Comparison of ENCODE assay signal across 8 cellular contexts in genomic region chr2:69902213-69902922, GRCh38. TPM values are rescaled to one million over a fixed set of nuclear protein-coding genes. Genes with fewer than 3 reads are reported as not detected.
DNase-seq lines count a peak whose midpoint lies in the region; ATAC-seq and TF ChIP-seq lines count a peak whose summit lies in the region.

No MANE protein-coding gene starts in this region.

- no peak overlapping the region for H3K4me3 ChIP-seq in upper lobe of left lung

- no peaks in the 10 kb centered on the region for H3K27me3 ChIP-seq in upper lobe of left lung

- H3K4me3 Mint-ChIP-seq in activated naive CD4-positive, alpha-beta T cell treated with anti-CD3 and anti-CD28 coated beads, Interleukin-2, amount 10 ng/mL, durations not matched to agents 7 days and 5 days = peak overlapping the region; percentile 72
- H3K4me3 Mint-ChIP-seq in T-helper 2 cell treated with Interferon-gamma antibody and Interleukin-4, amounts not matched to agents 5 μg/mL and 100 μg/mL, for 36 hours = peak overlapping the region; percentile 94

- peaks cover 43% of the 10 kb centered on the region for H3K4me1 Mint-ChIP-seq in activated naive CD4-positive, alpha-beta T cell treated with anti-CD3 and anti-CD28 coated beads, Interleukin-2, amount 10 ng/mL, durations not matched to agents 7 days and 5 days
- peaks cover 47% of the 10 kb centered on the region for H3K4me1 Mint-ChIP-seq in T-helper 2 cell treated with Interferon-gamma antibody and Interleukin-4, amounts not matched to agents 5 μg/mL and 100 μg/mL, for 36 hours (ENCODE audit: low read depth)

- H3K4me1 ChIP-seq in upper lobe of left lung = peaks cover 10 to 24% (median 13%) of the 10 kb centered on the region in 4 donors

- ATAC-seq in left cardiac atrium (peak in 1 of 2 donors; percentile 11), upper lobe of left lung (ENCODE audit: low FRiP score in 2 of 2) (peak in 1 of 2 donors; percentile 67)

- H3K27ac ChIP-seq in upper lobe of left lung = peak overlapping the region in 3 of 4 donors; percentile 12 to 63 (median 39)

- peak; percentile 39 for DNase-seq in activated naive CD4-positive, alpha-beta T cell treated with anti-CD3 and anti-CD28 coated beads, Interleukin-2, amount 10 ng/mL, durations not matched to agents 7 days and 5 days
- no peak for DNase-seq in activated naive CD4-positive, alpha-beta T cell treated with Interleukin-2 at 50 U/mL for 16 hours
- DNase-seq in T-helper 2 cell treated with Interferon-gamma antibody and Interleukin-4, amounts not matched to agents 5 μg/mL and 100 μg/mL, for 36 hours (ENCODE audit: low spot score) = no peak
- peak; percentile 34 for DNase-seq in left cardiac atrium
- DNase-seq in upper lobe of left lung = peak in 1 of 2 donors; percentile 69
- no peak for DNase-seq in NCI-H345 (lab: John Stamatoyannopoulos, UW)
- DNase-seq in dedifferentiated amniotic fluid mesenchymal stem cell (ENCODE audit: extremely low spot score) = no peak
- no peak for DNase-seq in GM03348 (ENCODE audit: low spot score)

- TF ChIP-seq POLR2A in upper lobe of left lung (IDR thresholded peaks at IDR 0.05) = no peak

- H3K27me3 Mint-ChIP-seq in activated naive CD4-positive, alpha-beta T cell treated with anti-CD3 and anti-CD28 coated beads, Interleukin-2, amount 10 ng/mL, durations not matched to agents 7 days and 5 days = no peaks in the 10 kb centered on the region
- no peaks in the 10 kb centered on the region for H3K27me3 Mint-ChIP-seq in T-helper 2 cell treated with Interferon-gamma antibody and Interleukin-4, amounts not matched to agents 5 μg/mL and 100 μg/mL, for 36 hours (ENCODE audit: low read depth)

- H3K36me3 Mint-ChIP-seq in activated naive CD4-positive, alpha-beta T cell treated with anti-CD3 and anti-CD28 coated beads, Interleukin-2, amount 10 ng/mL, durations not matched to agents 7 days and 5 days = peaks cover 62% of the 10 kb centered on the region
- H3K36me3 Mint-ChIP-seq in T-helper 2 cell treated with Interferon-gamma antibody and Interleukin-4, amounts not matched to agents 5 μg/mL and 100 μg/mL, for 36 hours (ENCODE audit: low read depth) = peaks cover 62% of the 10 kb centered on the region

- intact Hi-C loops in left cardiac atrium (cut with DNase I) = no loop called here

- H3K27ac Mint-ChIP-seq in activated naive CD4-positive, alpha-beta T cell treated with anti-CD3 and anti-CD28 coated beads, Interleukin-2, amount 10 ng/mL, durations not matched to agents 7 days and 5 days = peak overlapping the region; percentile 89
- peak overlapping the region; percentile 95 for H3K27ac Mint-ChIP-seq in T-helper 2 cell treated with Interferon-gamma antibody and Interleukin-4, amounts not matched to agents 5 μg/mL and 100 μg/mL, for 36 hours

- H3K9me3 ChIP-seq in upper lobe of left lung = no peaks in the 10 kb centered on the region

- TF ChIP-seq EP300 in upper lobe of left lung (IDR thresholded peaks at IDR 0.05) = no peak

- CTCF ChIA-PET in activated naive CD4-positive, alpha-beta T cell treated with anti-CD3 and anti-CD28 coated beads, Interleukin-2, amount 10 ng/mL, durations not matched to agents 7 days and 5 days (lab: Charles Lee) = interaction anchor here (1.2 to 2.9 kb wide), 4 partner anchors 11 to 177 kb away, joined by 3 to 13 read pairs (median 4); partner anchors contain the start of gene MXD1

- TF ChIP-seq CTCF in upper lobe of left lung (IDR thresholded peaks at IDR 0.05) = no peak

- no peaks in the 10 kb centered on the region for H3K9me3 Mint-ChIP-seq in activated naive CD4-positive, alpha-beta T cell treated with anti-CD3 and anti-CD28 coated beads, Interleukin-2, amount 10 ng/mL, durations not matched to agents 7 days and 5 days
- H3K9me3 Mint-ChIP-seq in T-helper 2 cell treated with Interferon-gamma antibody and Interleukin-4, amounts not matched to agents 5 μg/mL and 100 μg/mL, for 36 hours = no peaks in the 10 kb centered on the region

- H3K36me3 ChIP-seq in upper lobe of left lung = peaks cover 17 to 89% (median 50%) of the 10 kb centered on the region in 4 donors

- WGBS in upper lobe of left lung, 2 donors = 38 to 53% methylated on average over 8 of the region's 8 CpGs

RNA-seq across cellular contexts. Expression of gene SNRNP27, which starts 8.6 kb away (rescaled TPM):
- total RNA-seq in left cardiac atrium (10 to 100 TPM; 44.1 to 60.2 TPM), upper lobe of left lung (100 to 1,000 TPM in 2 of 6 donors, 10 to 100 TPM in 4; 32.7 to 120 (median 55.0) TPM)

RNA-seq across cellular contexts. Expression of gene MXD1, which starts 12.5 kb away (rescaled TPM):
- 1 to 10 TPM; 6.2 to 9.6 TPM for total RNA-seq in left cardiac atrium
- 10 to 100 TPM; 16.3 to 94.3 (median 33.8) TPM for total RNA-seq in upper lobe of left lung

RNA-seq across cellular contexts. Expression of gene ASPRV1, which starts 59.1 kb away (rescaled TPM):
- total RNA-seq in left cardiac atrium = 1 to 10 TPM; 1.2 to 1.3 TPM
- 1 to 10 TPM; 1.0 to 2.1 (median 1.4) TPM for total RNA-seq in upper lobe of left lung

Comparison
In these comparisons a context has a peak if more than half of its experiments do, and no peak if none do; other contexts are left out.
1. DNase-seq: peak in activated naive CD4-positive, alpha-beta T cell treated with anti-CD3 and anti-CD28 coated beads, Interleukin-2, amount 10 ng/mL, durations not matched to agents 7 days and 5 days (single experiment) and left cardiac atrium (single experiment); none in activated naive CD4-positive, alpha-beta T cell treated with Interleukin-2 at 50 U/mL for 16 hours (single experiment), T-helper 2 cell treated with Interferon-gamma antibody and Interleukin-4, amounts not matched to agents 5 μg/mL and 100 μg/mL, for 36 hours (single experiment), NCI-H345 (single experiment), dedifferentiated amniotic fluid mesenchymal stem cell (single experiment) and GM03348 (single experiment).